In genomic region chr12:46303039-46303666, GRCh38 we compare ENCODE assay signal across 8 cellular contexts. TPM values are rescaled to one million over a fixed set of nuclear protein-coding genes. Genes with fewer than 3 reads are reported as not detected.
A peak's percentile ranks its signal among the peaks of the same experiment; 100 is the strongest.
DNase-seq lines count a peak whose midpoint lies in the region; ATAC-seq and TF ChIP-seq lines count a peak whose summit lies in the region.

No MANE protein-coding gene starts in this region.

- ATAC-seq in upper lobe of right lung (peak; percentile 95), HG03571 (IDR thresholded peaks at IDR 0.05; ENCODE audit: unreplicated experiment) (no peak)

- H3K27me3 ChIP-seq in upper lobe of right lung = no peaks in the 10 kb centered on the region

- H3K4me3 Mint-ChIP-seq in nephron = no peak overlapping the region

- no peaks in the 10 kb centered on the region for H3K36me3 ChIP-seq in upper lobe of right lung

- H3K4me1 ChIP-seq in upper lobe of right lung = no peaks in the 10 kb centered on the region

- peak; percentile 67 for DNase-seq in activated CD8-positive, alpha-beta memory T cell treated with anti-CD3 and anti-CD28 coated beads for 24 hours
- DNase-seq in activated CD8-positive, alpha-beta memory T cell treated with anti-CD3 and anti-CD28 coated beads, Interleukin-2, amount 50 U/mL, for 48 hours = no peak
- DNase-seq in Kasumi-1 (lab: John Stamatoyannopoulos, UW) = peak; percentile 24 to 41
- peak; percentile 43 for DNase-seq in activated CD4-positive, alpha-beta T cell treated with anti-CD3 and anti-CD28 coated beads, Interleukin-2, amount 50 U/mL, for 1 hour
- DNase-seq in epithelial cell of proximal tubule (ENCODE audit: low read depth) = no peak
- DNase-seq in upper lobe of right lung = no peak

- intact Hi-C loops in upper lobe of right lung (cut with DNase I) = no loop called here

- peaks cover 1% of the 10 kb centered on the region for H3K9me3 ChIP-seq in upper lobe of right lung

- no peaks in the 10 kb centered on the region for H3K36me3 Mint-ChIP-seq in nephron (ENCODE audit: low read depth)

- peaks cover 26% of the 10 kb centered on the region for H3K4me1 Mint-ChIP-seq in nephron

- H3K9me3 Mint-ChIP-seq in nephron = peaks cover 18% of the 10 kb centered on the region

- peak; percentile 81 for TF ChIP-seq CTCF in epithelial cell of proximal tubule (conservative IDR thresholded peaks at IDR 0.05; ENCODE audit: low read depth, low read length)
- peak in 2 of 3 experiments; percentile 18 to 46 for TF ChIP-seq CTCF in nephron (IDR thresholded peaks at IDR 0.05; ENCODE audit: unreplicated experiment in 3 of 3)
- peak; percentile 71 for TF ChIP-seq CTCF in upper lobe of right lung (IDR thresholded peaks at IDR 0.05)

- no peaks in the 10 kb centered on the region for H3K27me3 Mint-ChIP-seq in nephron (ENCODE audit: low read depth)

- no peak overlapping the region for H3K4me3 ChIP-seq in epithelial cell of proximal tubule (ENCODE audit: low read depth, low read length)
- no peak overlapping the region for H3K4me3 ChIP-seq in upper lobe of right lung

- H3K27ac Mint-ChIP-seq in nephron = no peak overlapping the region

- no peak overlapping the region for H3K27ac ChIP-seq in upper lobe of right lung

RNA-seq across cellular contexts. Expression of gene SLC38A1, which starts 34.3 kb away (rescaled TPM):
- total RNA-seq in epithelial cell of proximal tubule (73.1 and 105 TPM in 2 replicates), upper lobe of right lung (58.5 TPM)

Comparison
In these comparisons a context has a peak if more than half of its experiments do, and no peak if none do; other contexts are left out.
1. DNase-seq: peak in activated CD8-positive, alpha-beta memory T cell treated with anti-CD3 and anti-CD28 coated beads for 24 hours (single experiment), Kasumi-1 (2 of 2) and activated CD4-positive, alpha-beta T cell treated with anti-CD3 and anti-CD28 coated beads, Interleukin-2, amount 50 U/mL, for 1 hour (single experiment); none in activated CD8-positive, alpha-beta memory T cell treated with anti-CD3 and anti-CD28 coated beads, Interleukin-2, amount 50 U/mL, for 48 hours (single experiment), epithelial cell of proximal tubule (single experiment) and upper lobe of right lung (single experiment).
2. Peak in every context shown above with its lines, with median percentiles within 50 percentile points of each other: CTCF ChIP-seq.